ENCODE assay signal across 31 cellular contexts in the genomic region with DNA sequence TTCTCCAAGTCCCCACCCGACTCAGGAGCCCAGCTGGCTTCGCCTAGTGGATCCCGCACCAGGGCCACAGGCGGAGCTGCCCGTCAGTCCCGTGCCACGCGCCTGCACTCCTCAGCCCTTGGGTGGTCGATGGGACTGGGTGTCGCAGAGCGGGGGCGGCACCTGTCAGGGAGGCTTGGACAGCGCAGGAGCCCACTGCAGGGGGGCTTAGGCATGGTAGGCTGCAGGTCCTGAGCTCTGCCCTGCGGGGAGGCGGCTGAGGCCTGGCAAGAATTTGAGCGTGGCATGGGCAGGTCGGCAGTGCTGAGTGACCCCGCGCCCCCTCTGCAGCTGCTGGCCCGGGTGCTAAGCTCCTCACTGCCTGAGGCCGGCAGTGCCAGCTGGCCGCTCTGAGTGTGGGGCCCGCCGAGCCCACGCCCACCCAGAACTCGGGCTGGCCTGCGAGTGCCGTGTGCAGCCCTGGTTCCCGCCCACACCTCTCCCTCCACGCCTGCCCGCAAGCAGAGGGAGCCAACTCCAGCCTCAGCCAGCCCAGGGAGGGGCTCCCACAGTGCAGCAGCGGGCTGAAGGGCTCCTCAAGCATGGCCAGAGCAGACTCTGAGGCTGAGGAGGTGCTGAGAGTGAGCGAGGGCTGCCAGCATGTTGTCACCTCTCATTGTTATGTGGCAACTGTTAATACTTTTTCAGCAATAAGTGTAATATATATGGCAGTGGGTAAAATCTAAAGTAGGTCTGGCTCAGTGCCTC.
"Had no signal": no experiment of that assay in that cellular context is flagged by ENCODE, and none has a peak within 500 bp of the region (broad histone marks: within the 10 kb centered on the region; RNA-seq: fewer than 3 reads in every experiment).

No MANE protein-coding gene starts in this region.

- ATAC-seq: activated naive CD4-positive, alpha-beta T cell treated with anti-CD3 and anti-CD28 coated beads, Interleukin-2, amount 50 U/mL, for 72 hours; activated T-cell treated with anti-CD3 and anti-CD28 coated beads, Interleukin-2, amount 50 U/mL, for 72 hours; gastroesophageal sphincter; WTC11 had no signal

- H3K27me3 Mint-ChIP-seq: activated CD4-positive, alpha-beta memory T cell treated with anti-CD3 and anti-CD28 coated beads, Interleukin-2, amount 10 ng/mL, durations not matched to agents 7 days and 5 days; activated CD4-positive, alpha-beta T cell treated with anti-CD3 and anti-CD28 coated beads, Interleukin-2, amount 10 ng/mL, durations not matched to agents 7 days and 5 days; activated naive CD4-positive, alpha-beta T cell treated with anti-CD3 and anti-CD28 coated beads, Interleukin-2, amount 10 ng/mL, durations not matched to agents 7 days and 5 days; activated naive CD8-positive, alpha-beta T cell treated with anti-CD3 and anti-CD28 coated beads, Interleukin-2, amount 10 ng/mL, durations not matched to agents 7 days and 5 days; activated T-cell treated with anti-CD3 and anti-CD28 coated beads, Interleukin-2, amount 50 U/mL, for 24 hours had no signal

- H3K36me3 Mint-ChIP-seq: activated naive CD4-positive, alpha-beta T cell treated with anti-CD3 and anti-CD28 coated beads, Interleukin-2, amount 10 ng/mL, durations not matched to agents 7 days and 5 days; activated naive CD8-positive, alpha-beta T cell treated with anti-CD3 and anti-CD28 coated beads, Interleukin-2, amount 10 ng/mL, durations not matched to agents 7 days and 5 days; WTC11 had no signal

- H3K4me3 ChIP-seq: esophagus squamous epithelium, gastroesophageal sphincter had no signal

- H3K27ac Mint-ChIP-seq: activated CD4-positive, alpha-beta memory T cell treated with anti-CD3 and anti-CD28 coated beads, Interleukin-2, amount 10 ng/mL, durations not matched to agents 7 days and 5 days; activated CD4-positive, alpha-beta T cell treated with anti-CD3 and anti-CD28 coated beads, Interleukin-2, amount 10 ng/mL, durations not matched to agents 7 days and 5 days; activated naive CD4-positive, alpha-beta T cell treated with anti-CD3 and anti-CD28 coated beads, Interleukin-2, amount 10 ng/mL, durations not matched to agents 7 days and 5 days; activated naive CD4-positive, alpha-beta T cell treated with anti-CD3 and anti-CD28 coated beads, Interleukin-2, amount 50 U/mL, for 72 hours; activated naive CD8-positive, alpha-beta T cell treated with anti-CD3 and anti-CD28 coated beads, Interleukin-2, amount 10 ng/mL, durations not matched to agents 7 days and 5 days; activated T-cell treated with anti-CD3 and anti-CD28 coated beads, Interleukin-2, amount 50 U/mL, for 24 hours; activated T-cell treated with anti-CD3 and anti-CD28 coated beads, Interleukin-2, amount 50 U/mL, for 72 hours; WTC11 had no signal

- H3K27ac ChIP-seq: brain microvascular endothelial cell, epithelial cell of prostate, esophagus squamous epithelium, gastroesophageal sphincter, VCaP had no signal

- DNase-seq: activated CD4-positive, alpha-beta memory T cell treated with anti-CD3 and anti-CD28 coated beads, Interleukin-2, amount 10 ng/mL, durations not matched to agents 7 days and 5 days; activated CD4-positive, alpha-beta T cell treated with anti-CD3 and anti-CD28 coated beads for 1 hour; activated CD4-positive, alpha-beta T cell treated with anti-CD3 and anti-CD28 coated beads for 4 hours; activated CD4-positive, alpha-beta T cell treated with anti-CD3 and anti-CD28 coated beads, Interleukin-2, amount 10 ng/mL, durations not matched to agents 7 days and 5 days; activated CD4-positive, alpha-beta T cell treated with anti-CD3 and anti-CD28 coated beads, Interleukin-2, amount 50 U/mL, for 4 hours; activated CD8-positive, alpha-beta memory T cell treated with anti-CD3 and anti-CD28 coated beads, Interleukin-2, amount 50 U/mL, for 48 hours; activated gamma-delta T cell; activated naive CD4-positive, alpha-beta T cell; activated naive CD4-positive, alpha-beta T cell treated with anti-CD3 and anti-CD28 coated beads, Interleukin-2, amount 10 ng/mL, durations not matched to agents 7 days and 5 days; activated naive CD8-positive, alpha-beta T cell treated with anti-CD3 and anti-CD28 coated beads, Interleukin-2, amount 10 ng/mL, durations not matched to agents 7 days and 5 days; activated T-cell treated with anti-CD3 and anti-CD28 coated beads for 4 hours; activated T-cell treated with anti-CD3 and anti-CD28 coated beads, Interleukin-2, amount 50 U/mL, for 24 hours; activated T-cell treated with anti-CD3 and anti-CD28 coated beads, Interleukin-2, amount 50 U/mL, for 72 hours; brain microvascular endothelial cell; caudate nucleus; cortex of kidney; dermis blood vessel endothelial cell; effector CD4-positive, alpha-beta T cell; esophagus squamous epithelium; foreskin melanocyte; T-helper 2 cell had no signal

- H3K4me3 Mint-ChIP-seq: activated CD4-positive, alpha-beta memory T cell treated with anti-CD3 and anti-CD28 coated beads, Interleukin-2, amount 10 ng/mL, durations not matched to agents 7 days and 5 days; activated CD4-positive, alpha-beta T cell treated with anti-CD3 and anti-CD28 coated beads, Interleukin-2, amount 10 ng/mL, durations not matched to agents 7 days and 5 days; activated naive CD4-positive, alpha-beta T cell treated with anti-CD3 and anti-CD28 coated beads, Interleukin-2, amount 10 ng/mL, durations not matched to agents 7 days and 5 days; activated naive CD8-positive, alpha-beta T cell treated with anti-CD3 and anti-CD28 coated beads, Interleukin-2, amount 10 ng/mL, durations not matched to agents 7 days and 5 days; activated T-cell treated with anti-CD3 and anti-CD28 coated beads, Interleukin-2, amount 50 U/mL, for 24 hours; activated T-cell treated with anti-CD3 and anti-CD28 coated beads, Interleukin-2, amount 50 U/mL, for 72 hours; WTC11 had no signal

- H3K4me1 Mint-ChIP-seq: activated CD4-positive, alpha-beta memory T cell treated with anti-CD3 and anti-CD28 coated beads, Interleukin-2, amount 10 ng/mL, durations not matched to agents 7 days and 5 days; activated CD4-positive, alpha-beta T cell treated with anti-CD3 and anti-CD28 coated beads, Interleukin-2, amount 10 ng/mL, durations not matched to agents 7 days and 5 days; activated naive CD4-positive, alpha-beta T cell treated with anti-CD3 and anti-CD28 coated beads, Interleukin-2, amount 10 ng/mL, durations not matched to agents 7 days and 5 days; activated naive CD8-positive, alpha-beta T cell treated with anti-CD3 and anti-CD28 coated beads, Interleukin-2, amount 10 ng/mL, durations not matched to agents 7 days and 5 days; WTC11 had no signal

- H3K36me3 ChIP-seq: brain microvascular endothelial cell, esophagus squamous epithelium, gastroesophageal sphincter had no signal

- FAIRE-seq: astrocyte, bronchial epithelial cell, colon, endometrium, endothelial cell of umbilical vein had no signal

- H3K27me3 ChIP-seq: brain microvascular endothelial cell, esophagus squamous epithelium, gastroesophageal sphincter had no signal

- H3K4me1 ChIP-seq: esophagus squamous epithelium, gastroesophageal sphincter had no signal
